Comparison of ENCODE assay signal across 8 cellular contexts in the genomic region with DNA sequence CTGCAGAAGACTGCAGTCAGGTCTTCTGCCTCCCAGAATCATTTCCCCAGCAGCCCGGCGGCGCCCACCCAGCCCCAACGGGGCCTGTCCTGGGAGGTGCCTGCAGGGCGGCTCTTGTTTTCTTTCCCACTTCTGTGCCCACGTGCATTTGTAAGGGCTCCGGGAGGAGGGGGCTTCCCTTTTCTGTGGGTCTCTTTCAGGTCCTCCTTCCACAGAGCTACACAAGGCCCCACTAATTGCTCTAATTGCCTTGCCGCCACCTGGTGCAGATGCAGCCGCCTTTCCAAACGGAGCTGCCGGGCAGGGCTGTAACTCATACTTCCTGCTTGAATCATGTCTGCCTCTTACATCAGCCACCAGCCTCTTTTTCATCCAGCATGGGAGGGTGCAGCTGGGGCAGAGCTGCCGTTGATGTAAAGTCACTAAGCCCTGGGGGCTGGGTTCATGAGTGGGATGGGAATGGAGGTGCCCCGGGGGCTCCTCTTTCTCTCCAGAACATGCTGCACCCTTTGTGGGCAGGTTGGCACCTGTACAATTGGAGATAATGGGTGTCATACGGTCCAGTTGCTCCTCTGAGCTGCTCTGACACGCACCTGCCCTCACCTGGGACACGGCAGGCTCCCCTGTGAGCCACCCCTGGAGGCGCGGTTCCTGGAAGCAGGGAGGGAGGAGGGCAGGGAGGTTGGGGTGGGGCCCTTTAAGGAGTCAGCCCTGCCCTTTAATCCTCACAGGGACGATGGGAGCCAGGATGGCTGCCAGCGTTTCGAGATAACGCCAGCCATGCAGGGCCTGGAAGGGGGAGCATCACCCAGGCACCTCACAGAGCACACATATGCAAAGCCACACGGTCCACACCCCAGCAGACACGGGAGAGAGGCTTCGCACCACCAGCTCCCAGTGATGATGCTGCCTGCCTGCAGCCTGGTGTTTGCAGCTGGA. TPM values are rescaled to one million over a fixed set of nuclear protein-coding genes. Genes with fewer than 3 reads are reported as not detected.
DNase-seq lines count a peak whose midpoint lies in the region; ATAC-seq, FAIRE-seq and TF ChIP-seq lines count a peak whose summit lies in the region.

No MANE protein-coding gene starts in this region.

- peak overlapping the region; percentile 90 for H3K27ac Mint-ChIP-seq in activated T-helper 1 cell treated with anti-CD3 and anti-CD28 coated beads, Interleukin-12 subunit alpha, Interleukin-12 subunit beta, Interleukin-2, Interleukin-4 antibody, amounts not matched to agents 30 ng/mL and 10 ng/mL and 1 ng/mL, durations not matched to agents 14 hours and 24 hours and 36 hours

- peak overlapping the region; percentile 87 for H3K4me3 Mint-ChIP-seq in activated T-helper 1 cell treated with anti-CD3 and anti-CD28 coated beads, Interleukin-12 subunit alpha, Interleukin-12 subunit beta, Interleukin-2, Interleukin-4 antibody, amounts not matched to agents 30 ng/mL and 10 ng/mL and 1 ng/mL, durations not matched to agents 14 hours and 24 hours and 36 hours

- H3K4me3 ChIP-seq in OCI-LY1 (ENCODE audit: low read depth, low read length, poor library complexity, severe bottlenecking) (peak overlapping the region; percentile 51), ovary (peak overlapping the region; percentile 23)

- peaks cover 38% of the 10 kb centered on the region for H3K4me1 Mint-ChIP-seq in activated T-helper 1 cell treated with anti-CD3 and anti-CD28 coated beads, Interleukin-12 subunit alpha, Interleukin-12 subunit beta, Interleukin-2, Interleukin-4 antibody, amounts not matched to agents 30 ng/mL and 10 ng/mL and 1 ng/mL, durations not matched to agents 14 hours and 24 hours and 36 hours (ENCODE audit: low read depth)

- no peak for ATAC-seq in HG03354 (IDR thresholded peaks at IDR 0.05; ENCODE audit: poor library complexity, severe bottlenecking, unreplicated experiment)

- intact Hi-C loops in activated T-helper 1 cell treated with anti-CD3 and anti-CD28 coated beads, Interleukin-12 subunit alpha, Interleukin-12 subunit beta, Interleukin-2, Interleukin-4 antibody, amounts not matched to agents 30 ng/mL and 10 ng/mL and 1 ng/mL, durations not matched to agents 14 hours and 24 hours and 36 hours (cut with micrococcal nuclease), result loop anchor here (1.0 kb wide), 2 partner anchors 28 to 46 kb away; no protein-coding TSS in a partner anchor
- intact Hi-C loops in ovary (cut with DNase I), result loop anchor here in 1 of 4 donors (5.0 kb wide), 1 partner anchor 1045 kb away; no protein-coding TSS in a partner anchor

- H2AFZ ChIP-seq in OCI-LY1 (ENCODE audit: low read length), result no peak overlapping the region

- peak overlapping the region; percentile 64 for H3K9ac ChIP-seq in OCI-LY1 (ENCODE audit: low read length)

- peak; percentile 40 for DNase-seq in CD1c-positive myeloid dendritic cell (ENCODE audit: extremely low spot score)
- peak; percentile 85 for DNase-seq in HTR-8/SVneo (ENCODE audit: insufficient read length, low spot score)
- peak; percentile 38 for DNase-seq in activated T-helper 1 cell treated with anti-CD3 and anti-CD28 coated beads, Interleukin-12 subunit alpha, Interleukin-12 subunit beta, Interleukin-2, Interleukin-4 antibody, amounts not matched to agents 30 ng/mL and 10 ng/mL and 1 ng/mL, durations not matched to agents 14 hours and 24 hours and 36 hours (ENCODE audit: low spot score)
- DNase-seq in fibroblast of the conjunctiva (ENCODE audit: low read depth), result peak; percentile 90
- peak in 1 of 5 donors; percentile 45 for DNase-seq in ovary
- DNase-seq in ecto neural progenitor cell (ENCODE audit: low spot score), result no peak

- 12 to 16% (median 13%) methylated on average over 25 of the region's 25 CpGs for WGBS in ovary, 3 donors

- H3K9me3 ChIP-seq in OCI-LY1 (ENCODE audit: low read length), result peaks cover 3% of the 10 kb centered on the region; the same call in 1 of the 2 replicates
- no peaks in the 10 kb centered on the region for H3K9me3 ChIP-seq in ovary

- H3K27me3 ChIP-seq in OCI-LY1 (ENCODE audit: insufficient read depth, low read length), result no peaks in the 10 kb centered on the region
- no peaks in the 10 kb centered on the region for H3K27me3 ChIP-seq in ovary

- peaks cover 79% of the 10 kb centered on the region for H3K4me1 ChIP-seq in OCI-LY1 (ENCODE audit: insufficient read depth, low read length, severe bottlenecking)
- H3K4me1 ChIP-seq in ovary (ENCODE audit: insufficient read depth), result peaks cover 1% of the 10 kb centered on the region

- TF ChIP-seq CTCF in OCI-LY1 (IDR thresholded peaks at IDR 0.05; ENCODE audit: low read length) (no peak), ovary (IDR thresholded peaks at IDR 0.05) (no peak)

- no peak for TF ChIP-seq EP300 in ovary (IDR thresholded peaks at IDR 0.05)

- H3K4me2 ChIP-seq in OCI-LY1 (ENCODE audit: low read length), result peak overlapping the region; percentile 54

- no peaks in the 10 kb centered on the region for H3K9me2 ChIP-seq in OCI-LY1 (ENCODE audit: low read depth, low read length)

- H3K9me3 Mint-ChIP-seq in activated T-helper 1 cell treated with anti-CD3 and anti-CD28 coated beads, Interleukin-12 subunit alpha, Interleukin-12 subunit beta, Interleukin-2, Interleukin-4 antibody, amounts not matched to agents 30 ng/mL and 10 ng/mL and 1 ng/mL, durations not matched to agents 14 hours and 24 hours and 36 hours, result no peaks in the 10 kb centered on the region

- H3K36me3 ChIP-seq in OCI-LY1 (ENCODE audit: insufficient read depth, low read length), result peaks cover 5% of the 10 kb centered on the region; the same call in 1 of the 2 replicates
- H3K36me3 ChIP-seq in ovary, result no peaks in the 10 kb centered on the region

- no peaks in the 10 kb centered on the region for H3F3A ChIP-seq in OCI-LY1 (ENCODE audit: insufficient read depth, low read length)

- H3K27me3 Mint-ChIP-seq in activated T-helper 1 cell treated with anti-CD3 and anti-CD28 coated beads, Interleukin-12 subunit alpha, Interleukin-12 subunit beta, Interleukin-2, Interleukin-4 antibody, amounts not matched to agents 30 ng/mL and 10 ng/mL and 1 ng/mL, durations not matched to agents 14 hours and 24 hours and 36 hours (ENCODE audit: insufficient read depth), result peaks cover 1% of the 10 kb centered on the region

- H3K27ac ChIP-seq in OCI-LY1 (ENCODE audit: low read depth, low read length, poor library complexity, severe bottlenecking) (peak overlapping the region; percentile 97), ovary (no peak overlapping the region)

- no peaks in the 10 kb centered on the region for H4K20me1 ChIP-seq in OCI-LY1 (ENCODE audit: insufficient read depth, low read length)

- H3K79me2 ChIP-seq in OCI-LY1 (ENCODE audit: insufficient read depth, low read length), result no peaks in the 10 kb centered on the region

- no peaks in the 10 kb centered on the region for H3K36me3 Mint-ChIP-seq in activated T-helper 1 cell treated with anti-CD3 and anti-CD28 coated beads, Interleukin-12 subunit alpha, Interleukin-12 subunit beta, Interleukin-2, Interleukin-4 antibody, amounts not matched to agents 30 ng/mL and 10 ng/mL and 1 ng/mL, durations not matched to agents 14 hours and 24 hours and 36 hours (ENCODE audit: low read depth)

- no peak for TF ChIP-seq POLR2A in ovary (IDR thresholded peaks at IDR 0.05)

- FAIRE-seq in HTR-8/SVneo (lab: Jason Lieb, UNC), result peak; percentile 90

RNA-seq across cellular contexts. Expression of gene KLHDC4, which starts 41.1 kb away (rescaled TPM):
- total RNA-seq in activated T-helper 1 cell treated with anti-CD3 and anti-CD28 coated beads, Interleukin-12 subunit alpha, Interleukin-12 subunit beta, Interleukin-2, Interleukin-4 antibody, amounts not matched to agents 30 ng/mL and 10 ng/mL and 1 ng/mL, durations not matched to agents 14 hours and 24 hours and 36 hours, result 85.6 and 93.7 TPM in 2 replicates
- total RNA-seq in ovary, result 10 to 100 TPM; 24.1 to 35.9 (median 30.5) TPM
- polyA plus RNA-seq in ovary, result 10 to 100 TPM; 16.2 to 22.7 TPM
